Comparison of ENCODE assay signal across 1 cellular context in the genomic region with DNA sequence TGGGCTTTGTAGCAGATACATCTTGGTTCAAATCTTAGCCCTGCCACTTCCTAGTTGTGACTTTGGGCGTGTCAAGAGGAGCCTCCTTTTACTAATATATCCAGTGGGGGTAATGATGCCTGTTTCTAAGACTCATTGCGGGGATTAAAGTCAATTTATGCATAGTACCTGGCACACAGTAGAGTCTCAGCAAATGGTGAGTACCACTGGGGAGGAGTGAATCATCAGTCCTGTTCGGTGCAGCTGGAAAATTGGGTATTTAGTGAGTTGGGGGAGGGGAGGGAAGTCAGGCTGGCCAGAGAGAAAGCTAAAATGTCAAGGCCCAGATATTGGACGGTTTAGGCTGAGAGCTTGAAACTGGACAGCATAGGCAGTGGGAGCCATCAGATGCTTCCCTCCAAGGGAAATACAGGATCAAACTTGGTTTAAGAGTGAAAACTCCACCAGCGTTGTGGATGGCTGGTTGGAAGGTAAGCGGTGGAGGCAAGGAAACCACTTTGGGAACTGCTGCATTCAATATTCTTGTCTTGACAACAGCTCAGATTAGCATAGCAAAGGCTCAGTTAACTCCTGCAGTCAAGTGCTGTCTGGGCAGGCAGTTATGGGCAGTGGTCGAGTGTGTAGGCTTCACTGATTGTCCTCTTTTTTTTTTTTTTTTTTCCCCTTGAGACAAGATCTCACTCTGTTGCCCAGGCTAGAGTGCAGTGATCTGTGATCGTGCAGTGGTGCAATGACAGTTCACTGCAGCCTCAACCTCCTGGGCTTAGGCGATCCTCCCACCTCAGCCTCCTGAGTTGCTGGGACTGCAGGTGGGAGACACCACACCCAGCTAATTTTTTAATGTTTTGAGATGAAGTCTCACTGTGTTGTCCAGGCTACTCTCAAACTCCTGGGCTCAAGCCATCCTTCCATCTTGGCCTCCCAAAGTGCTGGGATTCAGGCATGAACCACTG.
TF ChIP-seq lines count a peak whose summit lies in the region.

No MANE protein-coding gene starts in this region.

TF ChIP-seq in GM12878, 131 proteins besides CTCF, POLR2A, EP300 and RAD21:
- 0 out of 2 replicates have a peak, but pooled peaks have one; percentile 23 for TF ChIP-seq POLR2AphosphoS5 (IDR thresholded peaks at IDR 0.05; ENCODE audit: low read length)
- TF ChIP-seq POLR2AphosphoS2 (IDR thresholded peaks at IDR 0.05; ENCODE audit: low read depth, low read length), result no peak
TF ChIP-seq in GM12878: peak in this region for 1.
